Comparison of ENCODE assay signal across 8 cellular contexts in genomic region chr16:30416624-30417298, GRCh38. TPM values are rescaled to one million over a fixed set of nuclear protein-coding genes. Genes with fewer than 3 reads are reported as not detected.
DNase-seq lines count a peak whose midpoint lies in the region; ATAC-seq and TF ChIP-seq lines count a peak whose summit lies in the region.

No MANE protein-coding gene starts in this region.

- peak overlapping the region; percentile 8 for H3K4me3 Mint-ChIP-seq in T-helper 2 cell treated with Interferon-gamma antibody and Interleukin-4, amounts not matched to agents 5 μg/mL and 100 μg/mL, for 36 hours
- H3K4me3 Mint-ChIP-seq in activated CD4-positive, alpha-beta memory T cell treated with anti-CD3 and anti-CD28 coated beads, Interleukin-2, amount 10 ng/mL, durations not matched to agents 7 days and 5 days = peak overlapping the region; percentile 44

- H3K9me3 Mint-ChIP-seq in T-helper 2 cell treated with Interferon-gamma antibody and Interleukin-4, amounts not matched to agents 5 μg/mL and 100 μg/mL, for 36 hours = no peaks in the 10 kb centered on the region
- H3K9me3 Mint-ChIP-seq in activated CD4-positive, alpha-beta memory T cell treated with anti-CD3 and anti-CD28 coated beads, Interleukin-2, amount 10 ng/mL, durations not matched to agents 7 days and 5 days = no peaks in the 10 kb centered on the region

- H3K27me3 ChIP-seq in iPS-20b (ENCODE audit: insufficient read depth, low read length) = no peaks in the 10 kb centered on the region
- H3K27me3 ChIP-seq in stomach smooth muscle (ENCODE audit: control insufficient read depth in 1 of 2, insufficient read depth in 2 of 2, low read length in 2 of 2) = no peaks in the 10 kb centered on the region

- POLR2A ChIA-PET in activated CD4-positive, alpha-beta memory T cell treated with anti-CD3 and anti-CD28 coated beads, Interleukin-2, amount 10 ng/mL, durations not matched to agents 7 days and 5 days (lab: Charles Lee) = interaction anchor here (1.4 to 3.7 kb wide), 4 partner anchors 9 to 242 kb away, joined by 4 to 36 read pairs (median 20); partner anchors contain the start of genes DCTPP1 and ZNF771

- no peaks in the 10 kb centered on the region for H3K9me3 ChIP-seq in iPS-20b (ENCODE audit: insufficient read depth, low read depth, low read length)
- no peaks in the 10 kb centered on the region for H3K9me3 ChIP-seq in stomach smooth muscle (ENCODE audit: control insufficient read depth in 2 of 2, low read length in 2 of 2)

- H3K36me3 ChIP-seq in iPS-20b (ENCODE audit: insufficient read depth, low read depth, low read length) (peaks cover 34% of the 10 kb centered on the region), stomach smooth muscle (ENCODE audit: control insufficient read depth in 2 of 2, insufficient read depth in 2 of 2, low read length in 2 of 2) (peaks cover 10 to 11% of the 10 kb centered on the region in 2 donors)

- TF ChIP-seq POLR2A in GM18505 (IDR thresholded peaks at IDR 0.05; ENCODE audit: borderline replicate concordance, extremely low read depth, insufficient read depth, insufficient read length) = no peak

- peaks cover 28% of the 10 kb centered on the region for H3K36me3 Mint-ChIP-seq in T-helper 2 cell treated with Interferon-gamma antibody and Interleukin-4, amounts not matched to agents 5 μg/mL and 100 μg/mL, for 36 hours (ENCODE audit: low read depth)
- H3K36me3 Mint-ChIP-seq in activated CD4-positive, alpha-beta memory T cell treated with anti-CD3 and anti-CD28 coated beads, Interleukin-2, amount 10 ng/mL, durations not matched to agents 7 days and 5 days (ENCODE audit: low read depth) = peaks cover 26% of the 10 kb centered on the region

- H3K27ac Mint-ChIP-seq in T-helper 2 cell treated with Interferon-gamma antibody and Interleukin-4, amounts not matched to agents 5 μg/mL and 100 μg/mL, for 36 hours = peak overlapping the region; percentile 64
- H3K27ac Mint-ChIP-seq in activated CD4-positive, alpha-beta memory T cell treated with anti-CD3 and anti-CD28 coated beads, Interleukin-2, amount 10 ng/mL, durations not matched to agents 7 days and 5 days = no peak overlapping the region

- no peak overlapping the region for H3K27ac ChIP-seq in iPS-20b (ENCODE audit: low read length)
- H3K27ac ChIP-seq in stomach smooth muscle (ENCODE audit: low read length) = peak overlapping the region; percentile 18

- H3K9ac ChIP-seq in iPS-20b (ENCODE audit: low read depth, low read length) (no peak overlapping the region; the same call in 1 of the 2 replicates), stomach smooth muscle (ENCODE audit: low read length in 2 of 2) (peak overlapping the region; percentile 60 to 64)

- H3K4me3 ChIP-seq in iPS-20b (ENCODE audit: low read length) = peak overlapping the region; percentile 64; the same call in 1 of the 2 replicates
- H3K4me3 ChIP-seq in stomach smooth muscle (ENCODE audit: low read length in 2 of 2) = peak overlapping the region; percentile 60 to 79

- no peaks in the 10 kb centered on the region for H3K4me1 ChIP-seq in iPS-20b (ENCODE audit: insufficient read depth, low read length)
- peaks cover 20% of the 10 kb centered on the region for H3K4me1 ChIP-seq in stomach smooth muscle (ENCODE audit: control insufficient read depth, insufficient read depth, low read length)

- no peak for DNase-seq in T-helper 2 cell treated with Interferon-gamma antibody and Interleukin-4, amounts not matched to agents 5 μg/mL and 100 μg/mL, for 36 hours (ENCODE audit: low spot score)
- DNase-seq in T-helper 2 cell = no peak
- no peak for DNase-seq in activated CD4-positive, alpha-beta memory T cell treated with anti-CD3 and anti-CD28 coated beads, Interleukin-2, amount 10 ng/mL, durations not matched to agents 7 days and 5 days
- DNase-seq in NK-92 treated with Interleukin-12 subunit alpha and Interleukin-12 subunit beta, amount 100 ng/mL, for 24 hours (lab: John Stamatoyannopoulos, UW) = no peak

- CTCF ChIA-PET in activated CD4-positive, alpha-beta memory T cell treated with anti-CD3 and anti-CD28 coated beads, Interleukin-2, amount 10 ng/mL, durations not matched to agents 7 days and 5 days (lab: Charles Lee) = interaction anchor here (1.0 to 4.2 kb wide), 5 partner anchors 9 to 81 kb away, joined by 3 to 58 read pairs (median 6); partner anchors contain the start of genes DCTPP1, TBC1D10B and ZNF771

- H3K4me1 Mint-ChIP-seq in T-helper 2 cell treated with Interferon-gamma antibody and Interleukin-4, amounts not matched to agents 5 μg/mL and 100 μg/mL, for 36 hours (ENCODE audit: low read depth) = peaks cover 29% of the 10 kb centered on the region
- H3K4me1 Mint-ChIP-seq in activated CD4-positive, alpha-beta memory T cell treated with anti-CD3 and anti-CD28 coated beads, Interleukin-2, amount 10 ng/mL, durations not matched to agents 7 days and 5 days = peaks cover 45% of the 10 kb centered on the region

- no peaks in the 10 kb centered on the region for H3K27me3 Mint-ChIP-seq in T-helper 2 cell treated with Interferon-gamma antibody and Interleukin-4, amounts not matched to agents 5 μg/mL and 100 μg/mL, for 36 hours (ENCODE audit: low read depth)
- H3K27me3 Mint-ChIP-seq in activated CD4-positive, alpha-beta memory T cell treated with anti-CD3 and anti-CD28 coated beads, Interleukin-2, amount 10 ng/mL, durations not matched to agents 7 days and 5 days = no peaks in the 10 kb centered on the region

- ATAC-seq in HG02852 (IDR thresholded peaks at IDR 0.05; ENCODE audit: unreplicated experiment) = no peak
- ATAC-seq in GM18505 (IDR thresholded peaks at IDR 0.05; ENCODE audit: unreplicated experiment) = no peak

RNA-seq across cellular contexts. Expression of gene ZNF771, which starts 9.4 kb away (rescaled TPM):
- total RNA-seq in activated CD4-positive, alpha-beta memory T cell treated with anti-CD3 and anti-CD28 coated beads, Interleukin-2, amount 10 ng/mL, durations not matched to agents 7 days and 5 days = 1 to 10 TPM; 4.2 to 4.5 TPM

RNA-seq across cellular contexts. Expression of gene DCTPP1, which starts 13.1 kb away (rescaled TPM):
- 10 to 100 TPM; 51.3 to 51.4 TPM for total RNA-seq in activated CD4-positive, alpha-beta memory T cell treated with anti-CD3 and anti-CD28 coated beads, Interleukin-2, amount 10 ng/mL, durations not matched to agents 7 days and 5 days

RNA-seq across cellular contexts. Expression of gene ZNF48, which starts 21.5 kb away (rescaled TPM):
- 10 to 100 TPM; 14.2 to 14.5 TPM for total RNA-seq in activated CD4-positive, alpha-beta memory T cell treated with anti-CD3 and anti-CD28 coated beads, Interleukin-2, amount 10 ng/mL, durations not matched to agents 7 days and 5 days

RNA-seq across cellular contexts. Expression of gene SEPHS2, which starts 28.9 kb away (rescaled TPM):
- 10 to 100 TPM; 56.3 to 57.8 TPM for total RNA-seq in activated CD4-positive, alpha-beta memory T cell treated with anti-CD3 and anti-CD28 coated beads, Interleukin-2, amount 10 ng/mL, durations not matched to agents 7 days and 5 days

RNA-seq across cellular contexts. Expression of gene SEPTIN1, which starts 34.4 kb away (rescaled TPM):
- 100 to 1,000 TPM; 343 to 354 TPM for total RNA-seq in activated CD4-positive, alpha-beta memory T cell treated with anti-CD3 and anti-CD28 coated beads, Interleukin-2, amount 10 ng/mL, durations not matched to agents 7 days and 5 days
